Comparison of ENCODE assay signal across 24 cellular contexts in genomic region chr3:126040386-126040785, GRCh38. TPM values are rescaled to one million over a fixed set of nuclear protein-coding genes. Genes with fewer than 3 reads are reported as not detected.
DNase-seq lines count a peak whose midpoint lies in the region; ATAC-seq and TF ChIP-seq lines count a peak whose summit lies in the region.
"Had no signal": no experiment of that assay in that cellular context is flagged by ENCODE, and none has a peak within 500 bp of the region (broad histone marks: within the 10 kb centered on the region; RNA-seq: fewer than 3 reads in every experiment).

No MANE protein-coding gene starts in this region.

- H3K36me3 ChIP-seq in neuronal stem cell (replicated peaks in 1 of 2; ENCODE audit: control insufficient read depth in 2 of 2, insufficient read depth in 2 of 2, low read length in 2 of 2) (no peaks in the 10 kb centered on the region), smooth muscle cell (ENCODE audit: low read depth) (no peaks in the 10 kb centered on the region)
- H3K36me3 ChIP-seq: BE2C had no signal

- H2AFZ ChIP-seq in neuronal stem cell (ENCODE audit: low read length) (no peak overlapping the region), smooth muscle cell (ENCODE audit: low read depth) (no peak overlapping the region)
- H2AFZ ChIP-seq: GM23338 had no signal

- H3K27me3 ChIP-seq in neuronal stem cell (ENCODE audit: control insufficient read depth in 3 of 3, insufficient read depth in 3 of 3, low read depth in 1 of 3, low read length in 3 of 3) (no peaks in the 10 kb centered on the region), smooth muscle cell (ENCODE audit: low read depth) (no peaks in the 10 kb centered on the region)
- H3K27me3 ChIP-seq: BE2C had no signal

- H4K8ac ChIP-seq in neuronal stem cell (ENCODE audit: low read depth, low read length), result no peak overlapping the region

- H3K27ac ChIP-seq in neuronal stem cell (replicated peaks; ENCODE audit: low read length) (no peak overlapping the region), smooth muscle cell (ENCODE audit: low read depth) (no peak overlapping the region)

- no peaks in the 10 kb centered on the region for H3F3A ChIP-seq in smooth muscle cell (ENCODE audit: low read depth)

- no peak overlapping the region for H4K91ac ChIP-seq in neuronal stem cell (ENCODE audit: low read depth, low read length, poor library complexity)

- no peaks in the 10 kb centered on the region for H3K79me2 ChIP-seq in smooth muscle cell (ENCODE audit: low read depth)

- no peak overlapping the region for H2BK5ac ChIP-seq in neuronal stem cell (ENCODE audit: low read length)

- no CpG with 5 or more reads among the region's 4 CpGs for WGBS in neuronal stem cell (ENCODE audit: extremely low coverage in 2 of 2, insufficient read length in 2 of 2, insufficient replicate concordance in 1 of 2), 2 donors
- 93% methylated on average over 4 of the region's 4 CpGs for WGBS in smooth muscle cell (ENCODE audit: low lambda C conversion rate)

- H3K23ac ChIP-seq in neuronal stem cell (ENCODE audit: low read depth, low read length, poor library complexity), result no peak overlapping the region

- H3K14ac ChIP-seq in neuronal stem cell (ENCODE audit: low read length), result no peak overlapping the region

- H3K9me3 ChIP-seq in neuronal stem cell (replicated peaks in 1 of 2; ENCODE audit: control insufficient read depth in 2 of 2, insufficient read depth in 1 of 2, low read depth in 1 of 2, low read length in 2 of 2) (peaks cover 2 to 13% of the 10 kb centered on the region in 2 donors), smooth muscle cell (replicated peaks; ENCODE audit: low read depth) (peaks cover 6% of the 10 kb centered on the region)
- H3K9me3 ChIP-seq: BE2C had no signal

- H3K79me1 ChIP-seq in neuronal stem cell (ENCODE audit: low read depth, low read length), result no peaks in the 10 kb centered on the region

- no peak overlapping the region for H2BK15ac ChIP-seq in neuronal stem cell (ENCODE audit: low read length)

- ATAC-seq in left lobe of liver, result peak; percentile 22
- ATAC-seq: GM23338 had no signal

- H3K4ac ChIP-seq in neuronal stem cell (ENCODE audit: low read length), result no peak overlapping the region

- no peak overlapping the region for H3K4me2 ChIP-seq in neuronal stem cell (ENCODE audit: insufficient read depth, low read length, poor library complexity, severe bottlenecking)
- no peak overlapping the region for H3K4me2 ChIP-seq in smooth muscle cell
- H3K4me2 ChIP-seq: GM23338 had no signal

- no peak overlapping the region for H3K18ac ChIP-seq in neuronal stem cell (ENCODE audit: low read length)

- no peak overlapping the region for H2BK12ac ChIP-seq in neuronal stem cell (ENCODE audit: low read length)

- DNase-seq in activated CD8-positive, alpha-beta memory T cell treated with anti-CD3 and anti-CD28 coated beads for 24 hours, result peak; percentile 9
- DNase-seq in activated CD8-positive, alpha-beta memory T cell treated with anti-CD3 and anti-CD28 coated beads, Interleukin-2, amount 50 U/mL, for 4 hours, result no peak
- peak; percentile 12 for DNase-seq in activated CD8-positive, alpha-beta memory T cell treated with anti-CD3 and anti-CD28 coated beads, Interleukin-2, amount 50 U/mL, for 48 hours
- DNase-seq in left lobe of liver (ENCODE audit: low spot score) (peak; percentile 44), ureter (ENCODE audit: low spot score) (peak; percentile 25), neuronal stem cell (ENCODE audit: low spot score) (no peak), smooth muscle cell (lab: John Stamatoyannopoulos, UW; ENCODE audit: unreplicated experiment) (no peak)
- DNase-seq: 8988T; ACHN; BE2C; CD8-positive, alpha-beta memory T cell; DMS79 treated with DMSO at 0.1 percent for 48 hours; GF-D8; HCEC 1CT; KBM-7; MV-4-11; NCI-H1105; NCI-H1436 treated with DMSO at 0.1 percent for 48 hours; NCI-H187 treated with DMSO at 0.1 percent for 48 hours; NCI-H2107; NCI-H446; NCI-H524 treated with DMSO at 0.1 percent for 48 hours; NCI-H774 had no signal

- H3K4me3 ChIP-seq in neuronal stem cell (ENCODE audit: low read length in 2 of 2), result no peak overlapping the region
- no peak overlapping the region for H3K4me3 ChIP-seq in smooth muscle cell
- H3K4me3 ChIP-seq: GM23338 had no signal

- no peak for TF ChIP-seq CTCF in smooth muscle cell (IDR thresholded peaks at IDR 0.05; ENCODE audit: borderline replicate concordance, insufficient read depth, poor library complexity, severe bottlenecking)

- H3K4me1 ChIP-seq in neuronal stem cell (ENCODE audit: control insufficient read depth in 2 of 2, insufficient read depth in 1 of 2, low read depth in 1 of 2, low read length in 2 of 2) (no peaks in the 10 kb centered on the region), smooth muscle cell (ENCODE audit: low read depth) (no peaks in the 10 kb centered on the region)
- H3K4me1 ChIP-seq: BE2C had no signal

- no peaks in the 10 kb centered on the region for H4K20me1 ChIP-seq in smooth muscle cell (ENCODE audit: low read depth)

- H2AK5ac ChIP-seq in neuronal stem cell (ENCODE audit: low read depth, low read length), result no peak overlapping the region

- H2BK120ac ChIP-seq in neuronal stem cell (ENCODE audit: low read depth, low read length), result no peak overlapping the region

- H3K9ac ChIP-seq in neuronal stem cell (ENCODE audit: low read depth, low read length, poor library complexity), result no peak overlapping the region
- no peak overlapping the region for H3K9ac ChIP-seq in smooth muscle cell (ENCODE audit: low read depth)

RNA-seq across cellular contexts. Expression of gene SLC41A3, which starts 43.5 kb away (rescaled TPM):
- 15.7 TPM for total RNA-seq in left lobe of liver
- 72.0 TPM for total RNA-seq in ureter
- polyA plus RNA-seq in neuronal stem cell (2013, experiment 1 of 2), result 46.4 TPM
- polyA plus RNA-seq in neuronal stem cell (2013, experiment 2 of 2), result 47.5 TPM
- 23.9 and 25.5 TPM in 2 replicates for total RNA-seq in smooth muscle cell
- polyA plus RNA-seq in smooth muscle cell, result 14.5 and 20.7 TPM in 2 replicates

Comparison
In these comparisons a context has a peak if more than half of its experiments do, and no peak if none do; other contexts are left out.
1. DNase-seq: peak in activated CD8-positive, alpha-beta memory T cell treated with anti-CD3 and anti-CD28 coated beads for 24 hours (single experiment), activated CD8-positive, alpha-beta memory T cell treated with anti-CD3 and anti-CD28 coated beads, Interleukin-2, amount 50 U/mL, for 48 hours (single experiment), left lobe of liver (single experiment) and ureter (single experiment); none in activated CD8-positive, alpha-beta memory T cell treated with anti-CD3 and anti-CD28 coated beads, Interleukin-2, amount 50 U/mL, for 4 hours (single experiment), neuronal stem cell (single experiment) and smooth muscle cell (single experiment).